25 cellular contexts compared by ENCODE assay signal in genomic region chr7:52184006-52184703, GRCh38.
A peak's percentile ranks its signal among the peaks of the same experiment; 100 is the strongest.
DNase-seq lines count a peak whose midpoint lies in the region; ATAC-seq, FAIRE-seq and TF ChIP-seq lines count a peak whose summit lies in the region.
"Had no signal": no experiment of that assay in that cellular context is flagged by ENCODE, and none has a peak within 500 bp of the region (broad histone marks: within the 10 kb centered on the region; RNA-seq: fewer than 3 reads in every experiment).

No MANE protein-coding gene starts in this region.

- no peak overlapping the region for H2AFZ ChIP-seq in H9 (ENCODE audit: low read length)

- H3K9me3 ChIP-seq in H9 (ENCODE audit: control insufficient read depth, low read depth, low read length) = peaks cover 6% of the 10 kb centered on the region
- no peaks in the 10 kb centered on the region for H3K9me3 ChIP-seq in BE2C

- H2BK120ac ChIP-seq in H9 (ENCODE audit: low read depth, low read length, poor library complexity, severe bottlenecking) = no peak overlapping the region

- peaks cover 9 to 25% (median 18%) of the 10 kb centered on the region in 3 experiments for H3K36me3 Mint-ChIP-seq in H9 (ENCODE audit: insufficient read depth in 1 of 3, low read depth in 3 of 3)
- peaks cover 4% of the 10 kb centered on the region for H3K36me3 Mint-ChIP-seq in brain
- H3K36me3 Mint-ChIP-seq in neural crest cell (ENCODE audit: low read depth) = peaks cover 3% of the 10 kb centered on the region
- H3K36me3 Mint-ChIP-seq in activated naive CD8-positive, alpha-beta T cell treated with anti-CD3 and anti-CD28 coated beads, Interleukin-2, amount 50 U/mL, for 24 hours (ENCODE audit: low read depth) = no peaks in the 10 kb centered on the region
- H3K36me3 Mint-ChIP-seq: CD8-positive, alpha-beta memory T cell; IgD-negative memory B cell had no signal

- no peak overlapping the region for H3K56ac ChIP-seq in H9 (ENCODE audit: insufficient read length, low read depth, low read length)

- H3K23ac ChIP-seq in H9 (ENCODE audit: insufficient read length, low read depth, low read length) = no peak overlapping the region

- H3K4me1 ChIP-seq in H9 (ENCODE audit: insufficient read depth, low read length) (no peaks in the 10 kb centered on the region), BE2C (no peaks in the 10 kb centered on the region)
- H3K4me1 ChIP-seq: A549 had no signal

- no peak overlapping the region for H4K8ac ChIP-seq in H9 (replicated peaks; ENCODE audit: insufficient read length, low read depth, low read length)

- H3K14ac ChIP-seq in H9 (ENCODE audit: insufficient read depth, low read length) = no peak overlapping the region

- no peak overlapping the region for H4K91ac ChIP-seq in H9 (ENCODE audit: insufficient read length, low read depth, low read length)

- H3K4me1 Mint-ChIP-seq in H9 (peaks cover 3 to 7% of the 10 kb centered on the region in 2 experiments), brain (peaks cover 10% of the 10 kb centered on the region), neural crest cell (no peaks in the 10 kb centered on the region)
- no peaks in the 10 kb centered on the region for H3K4me1 Mint-ChIP-seq in activated naive CD8-positive, alpha-beta T cell treated with anti-CD3 and anti-CD28 coated beads, Interleukin-2, amount 50 U/mL, for 24 hours
- H3K4me1 Mint-ChIP-seq: CD8-positive, alpha-beta memory T cell; IgD-negative memory B cell had no signal

- no peak for TF ChIP-seq POLR2A in GM12891 (IDR thresholded peaks at IDR 0.05; ENCODE audit: low read depth, low read length)

- H2AK5ac ChIP-seq in H9 (ENCODE audit: insufficient read length, low read length) = no peak overlapping the region

- FAIRE-seq in GM12891 (lab: Jason Lieb, UNC) = no peak
- FAIRE-seq: A549, GM12892, GM19239 had no signal

- H2BK5ac ChIP-seq in H9 (ENCODE audit: insufficient read length, low read length) = no peak overlapping the region

- no peak overlapping the region for H2BK15ac ChIP-seq in H9 (ENCODE audit: low read depth, low read length)

- H3T11ph ChIP-seq in H9 (ENCODE audit: low read length) = no peak overlapping the region

- H3K79me2 ChIP-seq in H9 (ENCODE audit: insufficient read depth, low read length) = no peaks in the 10 kb centered on the region

- H4K5ac ChIP-seq in H9 (ENCODE audit: insufficient read length, low read depth, low read length) = no peak overlapping the region

- H3K23me2 ChIP-seq in H9 (ENCODE audit: insufficient read length, low read depth, low read length, poor library complexity, severe bottlenecking) = no peaks in the 10 kb centered on the region

- no peak overlapping the region for H3K4me3 ChIP-seq in BE2C (ENCODE audit: low read depth, low read length)
- H3K4me3 ChIP-seq: A549 had no signal

- DNase-seq in H9 (no peak), neural crest cell (ENCODE audit: low read depth, low spot score) (no peak), GM12891 (ENCODE audit: insufficient read length, low spot score) (no peak), BE2C (no peak)
- no peak for DNase-seq in activated naive CD8-positive, alpha-beta T cell treated with anti-CD3 and anti-CD28 coated beads, Interleukin-2, amount 50 U/mL, for 24 hours
- DNase-seq: AML-193; C1 segment of cervical spinal cord; CD8-positive, alpha-beta memory T cell; DMS79 treated with DMSO at 0.1 percent for 48 hours; GF-D8; H7; NCI-H1092 treated with DMSO at 0.1 percent for 48 hours; NCI-H1436; NCI-H187 treated with DMSO at 0.1 percent for 48 hours; NCI-H446 treated with DMSO at 0.1 percent for 48 hours; NCI-H526; RPMI8226; SHP77; T-helper 1 cell had no signal

- WGBS in H9 (ENCODE audit: extremely low coverage, insufficient read length, low lambda C conversion rate) = no CpG with 5 or more reads among the region's 8 CpGs

- peak overlapping the region; percentile 75 for H2BK20ac ChIP-seq in H9 (ENCODE audit: low read depth, low read length, poor library complexity, severe bottlenecking)

- no peaks in the 10 kb centered on the region for H3K79me1 ChIP-seq in H9 (ENCODE audit: insufficient read depth, low read depth, low read length, poor library complexity, severe bottlenecking)

- H3K4me2 ChIP-seq in H9 (ENCODE audit: insufficient read depth, insufficient read length, low read length) = no peak overlapping the region
- H3K4me2 ChIP-seq: A549 had no signal

- H3K9me3 Mint-ChIP-seq in H9 (peaks cover 17 to 25% of the 10 kb centered on the region in 2 experiments), brain (peaks cover 8 to 17% (median 13%) of the 10 kb centered on the region in 5 experiments), neural crest cell (peaks cover 11% of the 10 kb centered on the region)
- peaks cover 13% of the 10 kb centered on the region for H3K9me3 Mint-ChIP-seq in activated naive CD8-positive, alpha-beta T cell treated with anti-CD3 and anti-CD28 coated beads, Interleukin-2, amount 50 U/mL, for 24 hours

- no peak overlapping the region for H3K4me3 Mint-ChIP-seq in H9
- H3K4me3 Mint-ChIP-seq in brain = no peak overlapping the region
- H3K4me3 Mint-ChIP-seq in neural crest cell = no peak overlapping the region
- no peak overlapping the region for H3K4me3 Mint-ChIP-seq in activated naive CD8-positive, alpha-beta T cell treated with anti-CD3 and anti-CD28 coated beads, Interleukin-2, amount 50 U/mL, for 24 hours
- H3K4me3 Mint-ChIP-seq: CD8-positive, alpha-beta memory T cell; IgD-negative memory B cell had no signal

- H3K27me3 Mint-ChIP-seq in H9 (ENCODE audit: low read depth) (no peaks in the 10 kb centered on the region), brain (no peaks in the 10 kb centered on the region), neural crest cell (ENCODE audit: low read depth) (no peaks in the 10 kb centered on the region)
- no peaks in the 10 kb centered on the region for H3K27me3 Mint-ChIP-seq in activated naive CD8-positive, alpha-beta T cell treated with anti-CD3 and anti-CD28 coated beads, Interleukin-2, amount 50 U/mL, for 24 hours
- H3K27me3 Mint-ChIP-seq: CD8-positive, alpha-beta memory T cell; IgD-negative memory B cell had no signal

- H3K18ac ChIP-seq in H9 (ENCODE audit: insufficient read length, low read depth, low read length) = no peak overlapping the region

- ATAC-seq in activated naive CD8-positive, alpha-beta T cell treated with anti-CD3 and anti-CD28 coated beads, Interleukin-2, amount 50 U/mL, for 24 hours = no peak
- ATAC-seq: A549 had no signal

- no peaks in the 10 kb centered on the region for H3K36me3 ChIP-seq in BE2C

- H3K27me3 ChIP-seq in H9 (ENCODE audit: insufficient read depth, low read length) (no peaks in the 10 kb centered on the region), BE2C (no peaks in the 10 kb centered on the region)

- no peak overlapping the region for H3K9ac ChIP-seq in H9 (ENCODE audit: extremely low read depth, insufficient read length, low read length)

- TF ChIP-seq CTCF in C4-2B (conservative IDR thresholded peaks at IDR 0.05) (no peak), H9 (conservative IDR thresholded peaks at IDR 0.05) (no peak), brain (conservative IDR thresholded peaks at IDR 0.05) (no peak), neural crest cell (conservative IDR thresholded peaks at IDR 0.05) (no peak), BE2C (IDR thresholded peaks at IDR 0.05; ENCODE audit: low read depth, low read length) (no peak)

- no peak overlapping the region for H3K4ac ChIP-seq in H9 (ENCODE audit: low read depth, low read length)

- H3K27ac ChIP-seq in C4-2B (peak overlapping the region; percentile 38; the same call in 1 of the 2 replicates), H9 (ENCODE audit: insufficient read length, low read depth, low read length) (no peak overlapping the region)
- H3K27ac ChIP-seq: A549 had no signal

- H4K20me1 ChIP-seq in H9 (ENCODE audit: control insufficient read depth, insufficient read depth, insufficient read length) = no peaks in the 10 kb centered on the region

- H3K27ac Mint-ChIP-seq in H9 = peak overlapping the region in 1 of 3 experiments; percentile 89; a peak in 2 of 7 replicates
- peak overlapping the region in 3 of 5 experiments; percentile 52 to 75 (median 73) for H3K27ac Mint-ChIP-seq in brain
- peak overlapping the region; percentile 60 for H3K27ac Mint-ChIP-seq in neural crest cell (ENCODE audit: unreplicated experiment)
- no peak overlapping the region for H3K27ac Mint-ChIP-seq in activated naive CD8-positive, alpha-beta T cell treated with anti-CD3 and anti-CD28 coated beads, Interleukin-2, amount 50 U/mL, for 24 hours
- H3K27ac Mint-ChIP-seq: CD8-positive, alpha-beta memory T cell; IgD-negative memory B cell had no signal

- no peak overlapping the region for H2BK12ac ChIP-seq in H9 (ENCODE audit: insufficient read length, low read depth, low read length)

TF ChIP-seq in GM12891, 5 proteins besides CTCF, POLR2A, EP300 and RAD21:
- TF ChIP-seq POLR2AphosphoS5 (IDR thresholded peaks at IDR 0.05; ENCODE audit: low read depth, low read length) = no peak
- no peak for TF ChIP-seq SPI1 (IDR thresholded peaks at IDR 0.05; ENCODE audit: low read depth, low read length)
- TF ChIP-seq TAF1 (IDR thresholded peaks at IDR 0.05; ENCODE audit: low read depth, low read length) = no peak
- no peak for TF ChIP-seq PAX5 (IDR thresholded peaks at IDR 0.05; ENCODE audit: insufficient read depth, low read length, severe bottlenecking)
- no peak for TF ChIP-seq POU2F2 (IDR thresholded peaks at IDR 0.05; ENCODE audit: low read depth, low read length)
